In the genomic region with DNA sequence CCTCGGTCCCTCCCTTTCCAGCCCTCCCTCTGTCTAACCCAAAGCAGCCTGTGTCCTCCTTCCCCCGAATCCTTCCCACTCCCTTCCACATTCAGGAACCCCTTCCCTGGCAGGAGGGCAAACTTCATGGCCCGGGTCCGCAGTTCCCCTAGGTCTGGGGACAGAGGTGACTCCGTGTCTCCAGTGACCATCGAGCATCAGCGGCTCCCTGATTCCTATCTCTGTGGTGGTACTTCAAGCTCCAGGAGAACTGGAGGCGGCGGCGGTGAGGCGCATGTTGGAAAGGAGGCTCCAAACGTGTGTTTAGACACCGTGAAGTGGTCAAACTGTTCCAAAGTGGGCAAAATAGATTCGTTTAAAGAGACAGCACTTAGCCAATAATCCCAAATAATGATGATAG, we compare ENCODE assay signal across 34 cellular contexts.
"Had no signal": no experiment of that assay in that cellular context is flagged by ENCODE, and none has a peak within 500 bp of the region (broad histone marks: within the 10 kb centered on the region; RNA-seq: fewer than 3 reads in every experiment).

No MANE protein-coding gene starts in this region.

- H3K27ac ChIP-seq: KMS-11 had no signal

- DNase-seq: Karpas-422, Kasumi-1, KG1, MG63, MM.1S, MV-4-11, NCI-H1048, NCI-H1092, NCI-H1092 treated with DMSO at 0.1 percent for 48 hours, NCI-H1105, NCI-H1105 treated with DMSO at 0.1 percent for 48 hours, NCI-H1417, NCI-H1417 treated with DMSO at 0.1 percent for 48 hours, NCI-H1436, NCI-H1436 treated with DMSO at 0.1 percent for 48 hours, NCI-H146, NCI-H1694, NCI-H1694 treated with DMSO at 0.1 percent for 48 hours, NCI-H187, NCI-H187 treated with DMSO at 0.1 percent for 48 hours, NCI-H1930, NCI-H2029, NCI-H2029 treated with DMSO at 0.1 percent for 48 hours, NCI-H2081, NCI-H2081 treated with DMSO at 0.1 percent for 48 hours, NCI-H2107, NCI-H2171, NCI-H2171 treated with DMSO at 0.1 percent for 48 hours, NCI-H2227 treated with DMSO at 0.1 percent for 48 hours, NCI-H226, NCI-H345, NCI-H446, NCI-H446 treated with DMSO at 0.1 percent for 48 hours had no signal

- H3K9ac ChIP-seq: KMS-11 had no signal

- H3K9me3 ChIP-seq: MG63 had no signal

- H3K4me2 ChIP-seq: KMS-11 had no signal

- H3K4me3 ChIP-seq: MG63 had no signal

- H3K36me3 ChIP-seq: MG63 had no signal

- H3K27me3 ChIP-seq: MG63 had no signal
